Comparison of ENCODE assay signal across 21 cellular contexts in genomic region chr6:157392927-157393666, GRCh38. TPM values are rescaled to one million over a fixed set of nuclear protein-coding genes. Genes with fewer than 3 reads are reported as not detected.
A peak's percentile ranks its signal among the peaks of the same experiment; 100 is the strongest.
DNase-seq lines count a peak whose midpoint lies in the region; ATAC-seq, FAIRE-seq and TF ChIP-seq lines count a peak whose summit lies in the region.
"Had no signal": no experiment of that assay in that cellular context is flagged by ENCODE, and none has a peak within 500 bp of the region (broad histone marks: within the 10 kb centered on the region; RNA-seq: fewer than 3 reads in every experiment).

No MANE protein-coding gene starts in this region.

- no peak overlapping the region for H3K9ac ChIP-seq in PC-3 (ENCODE audit: low read length)

- H3K79me2 ChIP-seq in hepatocyte (peaks cover 41% of the 10 kb centered on the region), PC-3 (ENCODE audit: low read length) (no peaks in the 10 kb centered on the region)

- TF ChIP-seq CTCF in hepatocyte (IDR thresholded peaks at IDR 0.05; ENCODE audit: poor library complexity) (no peak), GM13977 (IDR thresholded peaks at IDR 0.05; ENCODE audit: extremely low read depth, insufficient read depth, missing control alignments) (no peak), PC-3 (conservative IDR thresholded peaks at IDR 0.05; ENCODE audit: low read depth, low read length) (no peak)

- H3K9me3 ChIP-seq in hepatocyte (ENCODE audit: low read depth) (peaks cover 10% of the 10 kb centered on the region), small intestine (ENCODE audit: control insufficient read depth, low read depth) (peaks cover 1% of the 10 kb centered on the region), PC-3 (ENCODE audit: low read length) (peaks cover 19% of the 10 kb centered on the region)
- H3K9me3 ChIP-seq: thyroid gland had no signal

- H3F3A ChIP-seq in PC-3 (ENCODE audit: low read length, unreplicated experiment), result no peaks in the 10 kb centered on the region

- no TSS peak for BruUV-seq in PC-3 (replicated peaks; lab: Mats Ljungman, UMichigan)

- DNase-seq in HuH-7 (ENCODE audit: low spot score) (peak; percentile 48), amniotic epithelial cell (ENCODE audit: low read depth) (peak; percentile 74), hepatocyte (ENCODE audit: low spot score) (peak; percentile 64), small intestine (peak; percentile 96), NAMALWA (ENCODE audit: low spot score) (no peak), GM13977 (ENCODE audit: low spot score) (no peak), substantia nigra (lab: John Stamatoyannopoulos, UW) (no peak), PC-3 (no peak)
- DNase-seq: activated B cell treated with CpG ODN at 0.5 μM for 24 hours; activated naive CD4-positive, alpha-beta T cell treated with anti-CD3 and anti-CD28 coated beads, Interleukin-2, amount 50 U/mL, for 16 hours; activated T-cell treated with anti-CD3 and anti-CD28 coated beads, Interleukin-2, amount 50 U/mL, for 48 hours; foreskin keratinocyte; kidney glomerular epithelial cell; midbrain; NCI-H1092; NCI-H2081 treated with DMSO at 0.1 percent for 48 hours; NCI-H524; SHP77 treated with DMSO at 0.1 percent for 48 hours; thyroid gland had no signal

- POLR2A ChIA-PET in PC-3 (lab: Charles Lee; ENCODE audit: unreplicated experiment), result no interaction called here

- H3K4me2 ChIP-seq in hepatocyte (peak overlapping the region; percentile 51), PC-3 (ENCODE audit: low read length) (no peak overlapping the region)

- H3K27ac ChIP-seq in hepatocyte, result peak overlapping the region; percentile 90
- H3K27ac ChIP-seq in small intestine (ENCODE audit: low read depth in 1 of 2, low read length in 1 of 2), result peak overlapping the region; percentile 56 to 69
- no peak overlapping the region for H3K27ac ChIP-seq in substantia nigra (ENCODE audit: low read depth, low read length, poor library complexity, severe bottlenecking)
- no peak overlapping the region for H3K27ac ChIP-seq in PC-3 (ENCODE audit: low read length)
- H3K27ac ChIP-seq: foreskin keratinocyte, thyroid gland had no signal

- H3K4me1 ChIP-seq in hepatocyte (ENCODE audit: insufficient read depth) (peaks cover 11% of the 10 kb centered on the region), small intestine (ENCODE audit: control insufficient read depth in 2 of 2, insufficient read depth in 1 of 2, low read depth in 1 of 2, low read length in 1 of 2) (peaks cover 3 to 7% of the 10 kb centered on the region in 2 donors), PC-3 (ENCODE audit: insufficient read depth, low read length) (no peaks in the 10 kb centered on the region)
- H3K4me1 ChIP-seq: foreskin keratinocyte, thyroid gland had no signal

- H3K36me3 ChIP-seq in hepatocyte (replicated peaks; ENCODE audit: insufficient read depth, low read depth) (no peaks in the 10 kb centered on the region), small intestine (ENCODE audit: control insufficient read depth in 2 of 2, insufficient read depth in 2 of 2, low read length in 2 of 2) (no peaks in the 10 kb centered on the region), PC-3 (ENCODE audit: low read depth, low read length) (peaks cover 12% of the 10 kb centered on the region; the same call in 1 of the 2 replicates)
- H3K36me3 ChIP-seq: thyroid gland had no signal

- ATAC-seq in PC-3, result no peak
- ATAC-seq: foreskin keratinocyte had no signal

- 71% methylated on average over 14 of the region's 14 CpGs for WGBS in hepatocyte (ENCODE audit: low lambda C conversion rate, missing lambda C conversion rate)
- 33 to 69% (median 53%) methylated on average over 14 of the region's 14 CpGs for WGBS in small intestine, 3 donors

- in situ Hi-C loops in GM13977 (cut with MboI; ENCODE audit: low pct_unique_long_range_greater_than_20kb, low sequenced_read_pairs, unreplicated experiment), result no loop called here

- intact Hi-C loops in PC-3 (cut with micrococcal nuclease), result no loop called here

- H4K20me1 ChIP-seq in hepatocyte (ENCODE audit: insufficient read depth, poor library complexity, severe bottlenecking), result no peaks in the 10 kb centered on the region
- no peaks in the 10 kb centered on the region for H4K20me1 ChIP-seq in PC-3 (ENCODE audit: low read length)

- H3K27me3 ChIP-seq in hepatocyte (no peaks in the 10 kb centered on the region), small intestine (ENCODE audit: control insufficient read depth in 2 of 2, insufficient read depth in 2 of 2, low read length in 2 of 2) (no peaks in the 10 kb centered on the region), PC-3 (ENCODE audit: low read length) (no peaks in the 10 kb centered on the region)
- H3K27me3 ChIP-seq: foreskin keratinocyte, thyroid gland had no signal

- CTCF ChIA-PET in PC-3 (lab: Charles Lee), result interaction anchor here (0.6 kb wide), 1 partner anchor 12 kb away, joined by 5 read pairs; no protein-coding TSS in a partner anchor

- FAIRE-seq in small intestine (lab: Jason Lieb, UNC), result no peak
- FAIRE-seq: endothelial cell of umbilical vein had no signal

- H2AFZ ChIP-seq in hepatocyte (no peak overlapping the region), PC-3 (ENCODE audit: low read length) (no peak overlapping the region)

- H3K4me3 ChIP-seq in hepatocyte (no peak overlapping the region), small intestine (ENCODE audit: low read depth in 1 of 2, low read length in 2 of 2) (no peak overlapping the region), PC-3 (ENCODE audit: low read length) (no peak overlapping the region)
- H3K4me3 ChIP-seq: coronary artery, thyroid gland had no signal

- H3K9me2 ChIP-seq in hepatocyte (replicated peaks; ENCODE audit: insufficient read depth) (no peaks in the 10 kb centered on the region), PC-3 (replicated peaks; ENCODE audit: low read length) (no peaks in the 10 kb centered on the region)

RNA-seq across cellular contexts. Expression of gene ZDHHC14, which starts 12.1 kb away (rescaled TPM):
- total RNA-seq in hepatocyte, result 11.8 and 17.3 TPM in 2 replicates
- 20.2 and 25.2 TPM in 2 replicates for polyA plus RNA-seq in hepatocyte
- polyA plus RNA-seq in small intestine, result 10 to 100 TPM in 1 of 3 donors, 1 to 10 TPM in 2; 3.4 to 11.9 (median 8.6) TPM
- 4.9 and 10.6 TPM in 2 replicates for total RNA-seq in PC-3 (2014; rRNA removed)

Comparison
In these comparisons a context has a peak if more than half of its experiments do, and no peak if none do; other contexts are left out.
1. DNase-seq: peak in HuH-7 (single experiment), amniotic epithelial cell (single experiment), hepatocyte (single experiment) and small intestine (single experiment); none in NAMALWA (single experiment), GM13977 (single experiment), substantia nigra (0 of 49) and PC-3 (single experiment).
2. H3K27ac ChIP-seq: peak in hepatocyte (single experiment) and small intestine (2 of 2); none in substantia nigra (single experiment) and PC-3 (single experiment).